ENCODE assay signal across 11 cellular contexts in genomic region chr5:160926428-160926827, GRCh38.
A peak's percentile ranks its signal among the peaks of the same experiment; 100 is the strongest.
DNase-seq lines count a peak whose midpoint lies in the region; ATAC-seq and TF ChIP-seq lines count a peak whose summit lies in the region.
"Had no signal": no experiment of that assay in that cellular context is flagged by ENCODE, and none has a peak within 500 bp of the region (broad histone marks: within the 10 kb centered on the region; RNA-seq: fewer than 3 reads in every experiment).

No MANE protein-coding gene starts in this region.

- H3K9me3 ChIP-seq in left lung (no peaks in the 10 kb centered on the region), right lobe of liver (no peaks in the 10 kb centered on the region)
- H3K9me3 ChIP-seq: right atrium auricular region had no signal

- TF ChIP-seq POLR2A in right lobe of liver (IDR thresholded peaks at IDR 0.05), result no peak

- H3K4me1 ChIP-seq in left lung (peaks cover 0 to 13% of the 10 kb centered on the region in 2 donors), right lobe of liver (no peaks in the 10 kb centered on the region)
- H3K4me1 ChIP-seq: right atrium auricular region had no signal

- H3K4me3 ChIP-seq in left lung (no peak overlapping the region), right lobe of liver (no peak overlapping the region)
- H3K4me3 ChIP-seq: GM23248, right atrium auricular region had no signal

- ATAC-seq in left lung, result peak; percentile 67
- ATAC-seq in right lobe of liver, result no peak
- ATAC-seq: left ventricle myocardium superior had no signal

- H3K36me3 ChIP-seq in left lung (no peaks in the 10 kb centered on the region), right lobe of liver (no peaks in the 10 kb centered on the region)
- H3K36me3 ChIP-seq: right atrium auricular region had no signal

- TF ChIP-seq CTCF in left lung (IDR thresholded peaks at IDR 0.05) (no peak), right lobe of liver (IDR thresholded peaks at IDR 0.05) (no peak)

- H3K27me3 ChIP-seq in left lung (no peaks in the 10 kb centered on the region), right lobe of liver (no peaks in the 10 kb centered on the region)
- H3K27me3 ChIP-seq: right atrium auricular region had no signal

- intact Hi-C loops in left lung (cut with DNase I) (no loop called here), right lobe of liver (cut with DNase I) (no loop called here)

- 38% methylated on average over 6 of the region's 6 CpGs for WGBS in right lobe of liver (ENCODE audit: insufficient coverage, low coverage, low lambda C conversion rate, missing lambda C conversion rate)

- DNase-seq in DMS 273 treated with DMSO at 0.1 percent for 48 hours (lab: John Stamatoyannopoulos, UW), result peak; percentile 72
- peak; percentile 95 for DNase-seq in NCI-H1436 treated with DMSO at 0.1 percent for 48 hours (lab: John Stamatoyannopoulos, UW)
- DNase-seq in OCI-M1 (lab: John Stamatoyannopoulos, UW), result peak; percentile 12
- peak in 1 of 2 donors; percentile 52 for DNase-seq in left lung
- no peak for DNase-seq in right lobe of liver
- DNase-seq in activated T-cell treated with anti-CD3 and anti-CD28 coated beads, Interleukin-2, amount 50 U/mL, for 48 hours, result no peak
- DNase-seq in EL, result no peak
- DNase-seq in stimulated activated CD4-positive, alpha-beta T cell treated with anti-CD3 and anti-CD28 coated beads, Interleukin-4, amount 100 ng/mL, for 24 hours, result no peak
- DNase-seq: GM23248, left ventricle myocardium superior had no signal

- H3K27ac ChIP-seq in left lung (no peak overlapping the region), right lobe of liver (no peak overlapping the region)
- H3K27ac ChIP-seq: GM23248, right atrium auricular region had no signal

Comparison
In these comparisons a context has a peak if more than half of its experiments do, and no peak if none do; other contexts are left out.
1. DNase-seq: peak in DMS 273 treated with DMSO at 0.1 percent for 48 hours (single experiment), NCI-H1436 treated with DMSO at 0.1 percent for 48 hours (single experiment) and OCI-M1 (single experiment); none in right lobe of liver (0 of 3), activated T-cell treated with anti-CD3 and anti-CD28 coated beads, Interleukin-2, amount 50 U/mL, for 48 hours (0 of 2), EL (single experiment) and stimulated activated CD4-positive, alpha-beta T cell treated with anti-CD3 and anti-CD28 coated beads, Interleukin-4, amount 100 ng/mL, for 24 hours (single experiment).